In the genomic region with DNA sequence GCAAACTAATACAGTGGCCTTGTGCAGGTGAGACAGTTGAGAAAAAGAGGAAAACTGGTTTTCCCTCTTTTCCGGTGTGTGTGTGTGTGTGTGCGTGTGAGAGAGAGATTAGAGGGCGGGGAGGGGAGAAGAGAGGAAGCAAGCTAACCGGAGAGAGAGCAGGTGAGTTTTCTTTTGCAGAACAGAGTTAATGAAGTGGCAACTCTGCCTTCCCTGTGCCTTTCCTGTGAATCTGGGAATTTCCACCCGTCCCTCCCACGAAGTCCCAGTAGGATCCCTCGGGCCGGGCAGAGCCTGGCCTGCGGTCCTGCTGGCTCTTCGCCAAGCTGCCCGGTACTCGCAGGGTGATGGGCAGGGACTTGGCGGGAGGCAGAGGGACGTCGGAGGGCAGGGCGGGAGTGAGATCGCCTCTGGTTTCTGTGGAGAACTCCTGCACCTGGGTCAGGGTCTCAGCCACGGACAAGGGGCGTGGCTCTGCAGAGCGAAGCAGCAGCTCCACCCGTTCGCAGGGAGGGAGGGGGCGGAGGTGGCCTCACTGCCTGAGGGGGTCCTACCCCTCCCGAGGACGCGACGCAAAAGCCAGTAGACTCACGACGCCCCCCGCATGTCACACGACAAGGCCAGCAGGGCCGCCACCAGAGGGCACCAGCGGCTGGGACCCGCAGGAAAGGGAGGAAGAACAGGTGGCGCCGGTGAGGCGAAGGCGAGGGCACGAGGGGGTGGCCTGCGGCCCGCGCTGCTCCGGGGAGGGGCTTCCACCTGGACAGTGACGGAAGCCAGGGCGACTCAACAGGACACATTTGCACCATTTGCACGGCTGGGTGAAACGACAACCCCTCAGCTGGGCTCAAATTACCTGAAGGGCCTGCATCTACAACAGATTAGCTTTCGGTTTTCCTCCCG, we compare ENCODE assay signal across 1 cellular context.
TF ChIP-seq lines count a peak whose summit lies in the region.

No MANE protein-coding gene starts in this region.

TF ChIP-seq in SK-N-SH, 30 proteins besides CTCF, POLR2A, EP300 and RAD21 (continued from another document):
- TF ChIP-seq USF2 (IDR thresholded peaks at IDR 0.05; ENCODE audit: borderline replicate concordance, low read depth, low read length): no peak
- no peak for TF ChIP-seq SIN3A (IDR thresholded peaks at IDR 0.05; ENCODE audit: borderline replicate concordance, low read depth, low read length)
- TF ChIP-seq RCOR1 (IDR thresholded peaks at IDR 0.05; ENCODE audit: low read length): no peak
- TF ChIP-seq, protein P1, sequence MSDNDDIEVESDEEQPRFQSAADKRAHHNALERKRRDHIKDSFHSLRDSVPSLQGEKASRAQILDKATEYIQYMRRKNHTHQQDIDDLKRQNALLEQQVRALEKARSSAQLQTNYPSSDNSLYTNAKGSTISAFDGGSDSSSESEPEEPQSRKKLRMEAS (IDR thresholded peaks at IDR 0.05; ENCODE audit: low read depth): peak; percentile 91
- no peak for TF ChIP-seq POLR2AphosphoS5 (IDR thresholded peaks at IDR 0.05; ENCODE audit: low read depth, low read length)
- TF ChIP-seq, protein P2, sequence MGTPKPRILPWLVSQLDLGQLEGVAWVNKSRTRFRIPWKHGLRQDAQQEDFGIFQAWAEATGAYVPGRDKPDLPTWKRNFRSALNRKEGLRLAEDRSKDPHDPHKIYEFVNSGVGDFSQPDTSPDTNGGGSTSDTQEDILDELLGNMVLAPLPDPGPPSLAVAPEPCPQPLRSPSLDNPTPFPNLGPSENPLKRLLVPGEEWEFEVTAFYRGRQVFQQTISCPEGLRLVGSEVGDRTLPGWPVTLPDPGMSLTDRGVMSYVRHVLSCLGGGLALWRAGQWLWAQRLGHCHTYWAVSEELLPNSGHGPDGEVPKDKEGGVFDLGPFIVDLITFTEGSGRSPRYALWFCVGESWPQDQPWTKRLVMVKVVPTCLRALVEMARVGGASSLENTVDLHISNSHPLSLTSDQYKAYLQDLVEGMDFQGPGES (IDR thresholded peaks at IDR 0.05; ENCODE audit: low read depth, low read length): no peak
- no peak for TF ChIP-seq TCF12 (IDR thresholded peaks at IDR 0.05)
- TF ChIP-seq GABPA (IDR thresholded peaks at IDR 0.05; ENCODE audit: low read depth): no peak
- TF ChIP-seq FOSL2 (IDR thresholded peaks at IDR 0.05; ENCODE audit: borderline replicate concordance, low read depth): no peak
- TF ChIP-seq MEF2A (IDR thresholded peaks at IDR 0.05; ENCODE audit: borderline replicate concordance, low read depth): no peak
- TF ChIP-seq YY1 (IDR thresholded peaks at IDR 0.05; ENCODE audit: low read depth): no peak
- TF ChIP-seq MXI1 (IDR thresholded peaks at IDR 0.05; ENCODE audit: low read depth, low read length): 0 out of 2 replicates have a peak, but pooled peaks have one; percentile 36
- no peak for TF ChIP-seq GATA2 (CRISPR knock-in tag; IDR thresholded peaks at IDR 0.05)
- TF ChIP-seq RXRA (IDR thresholded peaks at IDR 0.05; ENCODE audit: borderline replicate concordance, low read depth): no peak
- no peak for TF ChIP-seq TAF1 (IDR thresholded peaks at IDR 0.05; ENCODE audit: borderline replicate concordance, low read depth, low read length)
- no peak for TF ChIP-seq RFX5 (IDR thresholded peaks at IDR 0.05; ENCODE audit: low read length)
- no peak for TF ChIP-seq PBX3 (IDR thresholded peaks at IDR 0.05)
- no peak for TF ChIP-seq ELF1 (IDR thresholded peaks at IDR 0.05)
- 0 out of 2 replicates have a peak, but pooled peaks have one; percentile 11 for TF ChIP-seq NFIC (IDR thresholded peaks at IDR 0.05; ENCODE audit: borderline replicate concordance)
- TF ChIP-seq JUND (IDR thresholded peaks at IDR 0.05): no peak
- no peak for TF ChIP-seq ZBTB33 (IDR thresholded peaks at IDR 0.05; ENCODE audit: borderline replicate concordance, low read depth)
